Comparison of ENCODE assay signal across 15 cellular contexts in genomic region chr15:63800245-63800644, GRCh38.
"Had no signal": no experiment of that assay in that cellular context is flagged by ENCODE, and none has a peak within 500 bp of the region (broad histone marks: within the 10 kb centered on the region; RNA-seq: fewer than 3 reads in every experiment).

No MANE protein-coding gene starts in this region.

- H3K27ac ChIP-seq: adrenal gland, colonic mucosa, gastroesophageal sphincter, tibial nerve had no signal

- H3K27me3 ChIP-seq: adrenal gland, colonic mucosa, gastroesophageal sphincter, tibial nerve had no signal

- H3K4me1 ChIP-seq: colonic mucosa had no signal

- ATAC-seq: gastroesophageal sphincter, SK-N-SH treated with all-trans-retinoic acid at 6 μM for 48 hours had no signal

- DNase-seq: activated CD4-positive, alpha-beta T cell treated with anti-CD3 and anti-CD28 coated beads for 1 hour; activated CD4-positive, alpha-beta T cell treated with anti-CD3 and anti-CD28 coated beads, Interleukin-2, amount 50 U/mL, for 4 hours; activated naive CD4-positive, alpha-beta T cell treated with anti-CD3 and anti-CD28 coated beads for 36 hours; adrenal gland; caudate nucleus; colonic mucosa; islet precursor cell; mesendoderm; stimulated activated CD4-positive, alpha-beta T cell treated with anti-CD3 and anti-CD28 coated beads, Interleukin-2, amount 100 ng/mL, for 48 hours; substantia nigra; T-helper 1 cell; T1000 had no signal

- H3K9me3 ChIP-seq: adrenal gland, colonic mucosa, gastroesophageal sphincter had no signal

- H3K36me3 ChIP-seq: adrenal gland, colonic mucosa, gastroesophageal sphincter, tibial nerve had no signal

- H3K4me3 ChIP-seq: adrenal gland, colonic mucosa, gastroesophageal sphincter, tibial nerve had no signal
